In the genomic region with DNA sequence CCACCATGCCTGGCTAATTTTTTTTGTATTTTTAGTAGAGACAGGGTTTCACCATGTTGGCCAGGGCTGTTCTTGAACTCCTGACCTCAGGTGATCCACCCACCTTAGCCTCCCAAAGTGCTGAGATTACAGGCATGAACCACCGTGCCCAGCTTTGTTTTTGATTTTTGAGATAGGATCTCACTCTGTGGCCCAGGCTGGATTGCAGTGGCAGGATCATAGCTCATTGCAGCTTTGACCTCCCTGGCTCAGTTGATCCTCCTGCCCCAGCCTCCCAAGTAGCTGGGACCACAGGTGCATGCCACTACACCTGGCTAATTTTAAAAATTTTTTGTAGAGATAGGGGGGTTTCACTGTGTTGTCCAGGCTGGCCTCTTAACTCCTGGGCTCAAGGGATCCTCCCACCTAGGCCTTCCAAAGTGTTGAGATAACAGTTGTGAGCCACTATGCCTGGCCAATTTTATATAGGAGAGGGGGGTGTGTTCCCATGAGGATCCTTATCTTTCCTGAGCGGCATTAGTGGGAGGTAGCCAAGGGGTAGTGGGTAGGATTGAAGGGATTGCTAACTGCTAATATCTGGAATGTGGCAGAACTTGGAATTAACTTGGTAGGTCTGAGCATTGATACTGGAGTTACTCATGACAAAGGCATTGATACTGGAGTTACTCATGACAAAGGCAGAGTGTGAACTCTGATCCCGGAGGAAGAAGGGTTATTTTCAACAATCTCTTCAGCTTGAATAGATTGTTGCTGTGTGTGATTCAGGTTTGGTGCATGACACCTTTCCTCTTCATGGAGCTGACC, we compare ENCODE assay signal across 1 cellular context.
TF ChIP-seq lines count a peak whose summit lies in the region.

No MANE protein-coding gene starts in this region.

TF ChIP-seq in K562, 482 proteins besides CTCF, POLR2A, EP300 and RAD21:
- TF ChIP-seq, protein P1, sequence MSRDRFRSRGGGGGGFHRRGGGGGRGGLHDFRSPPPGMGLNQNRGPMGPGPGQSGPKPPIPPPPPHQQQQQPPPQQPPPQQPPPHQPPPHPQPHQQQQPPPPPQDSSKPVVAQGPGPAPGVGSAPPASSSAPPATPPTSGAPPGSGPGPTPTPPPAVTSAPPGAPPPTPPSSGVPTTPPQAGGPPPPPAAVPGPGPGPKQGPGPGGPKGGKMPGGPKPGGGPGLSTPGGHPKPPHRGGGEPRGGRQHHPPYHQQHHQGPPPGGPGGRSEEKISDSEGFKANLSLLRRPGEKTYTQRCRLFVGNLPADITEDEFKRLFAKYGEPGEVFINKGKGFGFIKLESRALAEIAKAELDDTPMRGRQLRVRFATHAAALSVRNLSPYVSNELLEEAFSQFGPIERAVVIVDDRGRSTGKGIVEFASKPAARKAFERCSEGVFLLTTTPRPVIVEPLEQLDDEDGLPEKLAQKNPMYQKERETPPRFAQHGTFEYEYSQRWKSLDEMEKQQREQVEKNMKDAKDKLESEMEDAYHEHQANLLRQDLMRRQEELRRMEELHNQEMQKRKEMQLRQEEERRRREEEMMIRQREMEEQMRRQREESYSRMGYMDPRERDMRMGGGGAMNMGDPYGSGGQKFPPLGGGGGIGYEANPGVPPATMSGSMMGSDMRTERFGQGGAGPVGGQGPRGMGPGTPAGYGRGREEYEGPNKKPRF (IDR thresholded peaks at IDR 0.05; ENCODE audit: low read depth, low read length) = no peak
- 0 out of 2 replicates have a peak, but pooled peaks have one; percentile 6 for TF ChIP-seq SMARCE1 (IDR thresholded peaks at IDR 0.05)
- TF ChIP-seq, protein P2, sequence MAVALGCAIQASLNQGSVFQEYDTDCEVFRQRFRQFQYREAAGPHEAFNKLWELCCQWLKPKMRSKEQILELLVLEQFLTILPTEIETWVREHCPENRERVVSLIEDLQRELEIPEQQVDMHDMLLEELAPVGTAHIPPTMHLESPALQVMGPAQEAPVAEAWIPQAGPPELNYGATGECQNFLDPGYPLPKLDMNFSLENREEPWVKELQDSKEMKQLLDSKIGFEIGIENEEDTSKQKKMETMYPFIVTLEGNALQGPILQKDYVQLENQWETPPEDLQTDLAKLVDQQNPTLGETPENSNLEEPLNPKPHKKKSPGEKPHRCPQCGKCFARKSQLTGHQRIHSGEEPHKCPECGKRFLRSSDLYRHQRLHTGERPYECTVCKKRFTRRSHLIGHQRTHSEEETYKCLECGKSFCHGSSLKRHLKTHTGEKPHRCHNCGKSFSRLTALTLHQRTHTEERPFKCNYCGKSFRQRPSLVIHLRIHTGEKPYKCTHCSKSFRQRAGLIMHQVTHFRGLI (CRISPR knock-in tag; IDR thresholded peaks at IDR 0.05) = no peak
- TF ChIP-seq, protein P3, sequence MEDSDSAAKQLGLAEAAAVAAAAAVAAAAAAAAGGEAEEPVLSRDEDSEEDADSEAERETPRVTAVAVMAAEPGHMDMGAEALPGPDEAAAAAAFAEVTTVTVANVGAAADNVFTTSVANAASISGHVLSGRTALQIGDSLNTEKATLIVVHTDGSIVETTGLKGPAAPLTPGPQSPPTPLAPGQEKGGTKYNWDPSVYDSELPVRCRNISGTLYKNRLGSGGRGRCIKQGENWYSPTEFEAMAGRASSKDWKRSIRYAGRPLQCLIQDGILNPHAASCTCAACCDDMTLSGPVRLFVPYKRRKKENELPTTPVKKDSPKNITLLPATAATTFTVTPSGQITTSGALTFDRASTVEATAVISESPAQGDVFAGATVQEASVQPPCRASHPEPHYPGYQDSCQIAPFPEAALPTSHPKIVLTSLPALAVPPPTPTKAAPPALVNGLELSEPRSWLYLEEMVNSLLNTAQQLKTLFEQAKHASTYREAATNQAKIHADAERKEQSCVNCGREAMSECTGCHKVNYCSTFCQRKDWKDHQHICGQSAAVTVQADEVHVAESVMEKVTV (CRISPR knock-in tag; IDR thresholded peaks at IDR 0.05) = no peak
- peak; percentile 67 to 69; a peak in 3 of 4 replicates for TF ChIP-seq KDM1A (IDR thresholded peaks at IDR 0.05)
- no peak for TF ChIP-seq NR2C1 (IDR thresholded peaks at IDR 0.05)
- TF ChIP-seq NR2C1 (tag; IDR thresholded peaks at IDR 0.05) = no peak
- no peak for TF ChIP-seq DIDO1 (tag; IDR thresholded peaks at IDR 0.05; ENCODE audit: low read depth)
